In the genomic region with DNA sequence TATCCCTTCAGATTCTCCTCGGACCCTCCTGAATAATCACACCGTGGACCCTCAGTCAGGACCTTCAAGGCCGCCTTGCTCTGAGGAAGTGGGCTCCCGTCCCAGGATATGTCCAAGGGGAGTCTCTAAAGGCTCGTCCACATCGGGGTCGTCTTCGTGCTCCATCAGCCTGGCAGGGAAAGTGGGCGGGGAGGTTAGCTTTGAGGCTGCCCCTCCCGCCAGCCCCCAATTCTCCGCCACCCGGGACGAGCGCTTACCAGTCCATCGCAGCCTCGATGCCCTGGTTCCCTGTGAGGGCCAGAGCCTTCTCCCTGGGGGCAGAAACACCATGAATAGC, we compare ENCODE assay signal across 8 cellular contexts. TPM values are rescaled to one million over a fixed set of nuclear protein-coding genes. Genes with fewer than 3 reads are reported as not detected.
DNase-seq lines count a peak whose midpoint lies in the region; ATAC-seq and TF ChIP-seq lines count a peak whose summit lies in the region.

No MANE protein-coding gene starts in this region.

- 0% methylated on average over 6 of the region's 16 CpGs for WGBS in right lobe of liver (ENCODE audit: insufficient coverage, low coverage, low lambda C conversion rate, missing lambda C conversion rate)

- peak overlapping the region; percentile 87 for H3K4me3 Mint-ChIP-seq in activated naive CD4-positive, alpha-beta T cell treated with anti-CD3 and anti-CD28 coated beads for 36 hours
- peak overlapping the region; percentile 95 for H3K4me3 Mint-ChIP-seq in type B pancreatic cell

- intact Hi-C loops in activated naive CD4-positive, alpha-beta T cell treated with anti-CD3 and anti-CD28 coated beads for 36 hours (cut with micrococcal nuclease): loop anchor here (2.0 kb wide), 2 partner anchors 26 to 48 kb away; partner anchors contain the start of genes HNRNPUL2 and INTS5
- intact Hi-C loops in right lobe of liver (cut with DNase I): loop anchor here in 1 of 2 donors (10.0 kb wide), 1 partner anchor 64 kb away; the partner anchor contains the start of genes EML3 and ROM1

- CTCF ChIA-PET in activated naive CD4-positive, alpha-beta T cell treated with anti-CD3 and anti-CD28 coated beads for 36 hours (lab: Charles Lee): interaction anchor here (0.9 kb wide), 1 partner anchor 14 kb away, joined by 3 read pairs; no protein-coding TSS in a partner anchor

- peaks cover 0 to 23% (median 0%) of the 10 kb centered on the region in 4 donors for H3K36me3 ChIP-seq in right lobe of liver

- TF ChIP-seq POLR2A in right lobe of liver (IDR thresholded peaks at IDR 0.05): no peak

- peaks cover 37% of the 10 kb centered on the region for H3K4me1 Mint-ChIP-seq in activated naive CD4-positive, alpha-beta T cell treated with anti-CD3 and anti-CD28 coated beads for 36 hours (ENCODE audit: low read depth)
- H3K4me1 Mint-ChIP-seq in type B pancreatic cell (ENCODE audit: unreplicated experiment): peaks cover 28% of the 10 kb centered on the region

- H3K9me3 ChIP-seq in right lobe of liver: no peaks in the 10 kb centered on the region

- H3K27ac ChIP-seq in angular gyrus (ENCODE audit: low read depth, low read length): peak overlapping the region; percentile 86
- H3K27ac ChIP-seq in right lobe of liver: peak overlapping the region; percentile 43 to 78 (median 71)

- TF ChIP-seq CTCF in right lobe of liver (IDR thresholded peaks at IDR 0.05) (no peak), type B pancreatic cell (conservative IDR thresholded peaks at IDR 0.05) (no peak)

- peak overlapping the region; percentile 96 to 99 (median 98) for H3K4me3 ChIP-seq in right lobe of liver

- peak overlapping the region; percentile 94 for H3K27ac Mint-ChIP-seq in activated naive CD4-positive, alpha-beta T cell treated with anti-CD3 and anti-CD28 coated beads for 36 hours
- H3K27ac Mint-ChIP-seq in type B pancreatic cell: peak overlapping the region; percentile 94

- peak in 1 of 4 donors; percentile 8 for ATAC-seq in right lobe of liver

- H3K4me1 ChIP-seq in right lobe of liver: peaks cover 0 to 19% (median 8%) of the 10 kb centered on the region in 4 donors

- peaks cover 19% of the 10 kb centered on the region for H3K36me3 Mint-ChIP-seq in activated naive CD4-positive, alpha-beta T cell treated with anti-CD3 and anti-CD28 coated beads for 36 hours (ENCODE audit: low read depth)
- H3K36me3 Mint-ChIP-seq in type B pancreatic cell: peaks cover 8% of the 10 kb centered on the region

- no peak for DNase-seq in activated naive CD4-positive, alpha-beta T cell treated with anti-CD3 and anti-CD28 coated beads for 36 hours
- DNase-seq in activated naive CD4-positive, alpha-beta T cell treated with anti-CD3 and anti-CD28 coated beads, Interleukin-2, amount 50 U/mL, for 16 hours: no peak
- DNase-seq in right lobe of liver (no peak), type B pancreatic cell (ENCODE audit: extremely low spot score, unreplicated experiment) (no peak), NCI-H774 (lab: John Stamatoyannopoulos, UW) (no peak)
- no peak for DNase-seq in stimulated activated CD8-positive, alpha-beta memory T cell treated with anti-CD3 and anti-CD28 coated beads, Interleukin-4, amount 100 ng/mL, for 48 hours
- no peak for DNase-seq in stimulated activated naive CD4-positive, alpha-beta T cell (lab: John Stamatoyannopoulos, UW)

- H3K27me3 ChIP-seq in right lobe of liver: no peaks in the 10 kb centered on the region

- H3K9me3 Mint-ChIP-seq in activated naive CD4-positive, alpha-beta T cell treated with anti-CD3 and anti-CD28 coated beads for 36 hours: no peaks in the 10 kb centered on the region
- H3K9me3 Mint-ChIP-seq in type B pancreatic cell: no peaks in the 10 kb centered on the region

- no peaks in the 10 kb centered on the region for H3K27me3 Mint-ChIP-seq in activated naive CD4-positive, alpha-beta T cell treated with anti-CD3 and anti-CD28 coated beads for 36 hours (ENCODE audit: low read depth)
- no peaks in the 10 kb centered on the region for H3K27me3 Mint-ChIP-seq in type B pancreatic cell

RNA-seq across cellular contexts. Expression of gene UBXN1, which starts 0.5 kb away (rescaled TPM):
- 100 to 1,000 TPM; 121 to 124 TPM for total RNA-seq in activated naive CD4-positive, alpha-beta T cell treated with anti-CD3 and anti-CD28 coated beads for 36 hours
- 10 to 100 TPM; 24.7 to 41.9 (median 28.0) TPM for total RNA-seq in right lobe of liver
- total RNA-seq in type B pancreatic cell (ENCODE audit: low replicate concordance): 76.5 and 113 TPM in 2 replicates

RNA-seq across cellular contexts. Expression of gene LBHD1, which starts 6.3 kb away (rescaled TPM):
- total RNA-seq in activated naive CD4-positive, alpha-beta T cell treated with anti-CD3 and anti-CD28 coated beads for 36 hours: 1 to 10 TPM; 4.4 to 6.1 TPM
- total RNA-seq in right lobe of liver (1 to 10 TPM; 2.7 to 6.5 (median 3.7) TPM), type B pancreatic cell (ENCODE audit: low replicate concordance) (6.1 and 8.1 TPM in 2 replicates)

RNA-seq across cellular contexts. Expression of gene UQCC3, which starts 6.9 kb away (rescaled TPM):
- 1 to 10 TPM; 6.0 to 6.4 TPM for total RNA-seq in activated naive CD4-positive, alpha-beta T cell treated with anti-CD3 and anti-CD28 coated beads for 36 hours
- total RNA-seq in right lobe of liver (1 to 10 TPM; 4.0 to 6.3 (median 5.3) TPM), type B pancreatic cell (ENCODE audit: low replicate concordance) (11.2 and 11.7 TPM in 2 replicates)

RNA-seq across cellular contexts. Expression of gene LRRN4CL, which starts 10.9 kb away (rescaled TPM):
- total RNA-seq in activated naive CD4-positive, alpha-beta T cell treated with anti-CD3 and anti-CD28 coated beads for 36 hours: under 1 TPM in 1 of 2 experiments, not detected in 1; 0.10 TPM
- total RNA-seq in right lobe of liver (under 1 TPM in 1 of 6 experiments, not detected in 5; 0.12 TPM), type B pancreatic cell (ENCODE audit: low replicate concordance) (0.21 and 1.0 TPM in 2 replicates)

RNA-seq across cellular contexts. Expression of gene CSKMT, which starts 13.3 kb away (rescaled TPM):
- 10 to 100 TPM; 35.2 to 44.0 TPM for total RNA-seq in activated naive CD4-positive, alpha-beta T cell treated with anti-CD3 and anti-CD28 coated beads for 36 hours
- total RNA-seq in right lobe of liver (1 to 10 TPM in 5 of 6 experiments, under 1 TPM in 1; 0.74 to 4.1 (median 2.6) TPM), type B pancreatic cell (ENCODE audit: low replicate concordance) (17.7 and 28.0 TPM in 2 replicates)
